In the genomic region with DNA sequence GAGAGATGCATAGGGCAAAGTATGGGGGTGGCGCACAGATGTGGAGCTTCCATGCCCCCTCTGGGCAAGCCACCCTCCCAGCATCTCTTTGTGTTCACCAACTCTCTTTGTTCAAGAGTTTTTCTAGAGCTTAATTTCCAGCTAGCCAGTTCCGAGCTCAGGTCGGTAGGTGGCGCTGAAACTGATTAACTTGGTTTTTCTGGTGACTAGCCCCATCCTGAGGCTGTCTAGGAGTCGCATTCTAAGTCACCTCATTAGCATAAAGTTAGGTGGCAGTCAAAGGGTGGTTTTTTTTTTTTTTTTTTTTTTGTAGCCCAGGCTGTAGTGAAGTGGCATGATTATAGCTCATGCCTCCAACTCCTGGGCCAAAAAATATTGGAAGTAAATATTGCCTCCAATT, we compare ENCODE assay signal across 10 cellular contexts.
DNase-seq lines count a peak whose midpoint lies in the region; ATAC-seq lines count a peak whose summit lies in the region.
"Had no signal": no experiment of that assay in that cellular context is flagged by ENCODE, and none has a peak within 500 bp of the region (broad histone marks: within the 10 kb centered on the region; RNA-seq: fewer than 3 reads in every experiment).

No MANE protein-coding gene starts in this region.

- H3K4me2 ChIP-seq in mesendoderm (ENCODE audit: low read length), result no peak overlapping the region

- H3K9ac ChIP-seq in mesendoderm (ENCODE audit: low read length), result no peak overlapping the region

- no peak overlapping the region for H2BK15ac ChIP-seq in mesendoderm (replicated peaks; ENCODE audit: low read depth)

- H3K23ac ChIP-seq in mesendoderm (ENCODE audit: low read length), result no peak overlapping the region

- no peak overlapping the region for H4K5ac ChIP-seq in mesendoderm (ENCODE audit: low read length)

- H2BK120ac ChIP-seq in mesendoderm (ENCODE audit: low read depth, low read length), result no peak overlapping the region

- no CpG with 5 or more reads among the region's 5 CpGs for WGBS in mesendoderm (ENCODE audit: extremely low coverage, insufficient coverage, low lambda C conversion rate)

- H3K27ac ChIP-seq in mesendoderm (ENCODE audit: low read depth, low read length), result no peak overlapping the region

- no peak overlapping the region for H3K56ac ChIP-seq in mesendoderm (ENCODE audit: low read length)

- H3K4me3 Mint-ChIP-seq in activated naive CD4-positive, alpha-beta T cell treated with anti-CD3 and anti-CD28 coated beads for 36 hours, result no peak overlapping the region

- no peak overlapping the region for H3K27ac Mint-ChIP-seq in activated naive CD4-positive, alpha-beta T cell treated with anti-CD3 and anti-CD28 coated beads for 36 hours
- H3K27ac Mint-ChIP-seq: IgD-negative memory B cell had no signal

- ATAC-seq in GM18858 (IDR thresholded peaks at IDR 0.05; ENCODE audit: unreplicated experiment), result peak; percentile 67

- no peak overlapping the region for H2AK5ac ChIP-seq in mesendoderm (ENCODE audit: low read length)

- H4K8ac ChIP-seq in mesendoderm (ENCODE audit: low read depth, low read length), result no peak overlapping the region

- H3K27me3 Mint-ChIP-seq in activated naive CD4-positive, alpha-beta T cell treated with anti-CD3 and anti-CD28 coated beads for 36 hours (ENCODE audit: low read depth), result peaks cover 2% of the 10 kb centered on the region

- no peaks in the 10 kb centered on the region for H3K36me3 Mint-ChIP-seq in activated naive CD4-positive, alpha-beta T cell treated with anti-CD3 and anti-CD28 coated beads for 36 hours (ENCODE audit: low read depth)
- H3K36me3 Mint-ChIP-seq: IgD-negative memory B cell had no signal

- CTCF ChIA-PET in activated naive CD4-positive, alpha-beta T cell treated with anti-CD3 and anti-CD28 coated beads for 36 hours (lab: Charles Lee), result interaction anchor here (0.6 to 1.1 kb wide), 10 partner anchors 9 to 224 kb away, joined by 3 to 7 read pairs (median 3); no protein-coding TSS in a partner anchor

- H3K79me2 ChIP-seq in mesendoderm (ENCODE audit: control insufficient read depth, insufficient read depth, low read length), result no peaks in the 10 kb centered on the region

- no peak overlapping the region for H3K4me3 ChIP-seq in mesendoderm (ENCODE audit: low read length)
- H3K4me3 ChIP-seq: lung had no signal

- no peak overlapping the region for H3K18ac ChIP-seq in mesendoderm (ENCODE audit: low read length)

- H2BK5ac ChIP-seq in mesendoderm (ENCODE audit: low read length), result no peak overlapping the region

- H3K4me1 Mint-ChIP-seq in activated naive CD4-positive, alpha-beta T cell treated with anti-CD3 and anti-CD28 coated beads for 36 hours (ENCODE audit: low read depth), result no peaks in the 10 kb centered on the region

- H3K9me3 Mint-ChIP-seq in activated naive CD4-positive, alpha-beta T cell treated with anti-CD3 and anti-CD28 coated beads for 36 hours, result no peaks in the 10 kb centered on the region
- H3K9me3 Mint-ChIP-seq: IgD-negative memory B cell had no signal

- no peaks in the 10 kb centered on the region for H3K4me1 ChIP-seq in mesendoderm (ENCODE audit: control insufficient read depth, low read depth, low read length)

- intact Hi-C loops in activated naive CD4-positive, alpha-beta T cell treated with anti-CD3 and anti-CD28 coated beads for 36 hours (cut with micrococcal nuclease), result no loop called here

- no peaks in the 10 kb centered on the region for H3K36me3 ChIP-seq in mesendoderm (ENCODE audit: control insufficient read depth, insufficient read depth, low read length)

- DNase-seq in AML-193 (lab: John Stamatoyannopoulos, UW), result peak; percentile 8 to 28
- peak; percentile 58 for DNase-seq in HT1080 (ENCODE audit: low read depth)
- DNase-seq in activated naive CD4-positive, alpha-beta T cell treated with anti-CD3 and anti-CD28 coated beads for 36 hours, result peak; percentile 66
- peak; percentile 90 for DNase-seq in mesendoderm
- no peak for DNase-seq in hippocampal formation (lab: John Stamatoyannopoulos, UW)
- DNase-seq in NCI-H446 treated with DMSO at 0.1 percent for 48 hours (lab: John Stamatoyannopoulos, UW), result no peak
- DNase-seq in NCI-H2107 (lab: John Stamatoyannopoulos, UW), result no peak

- no peaks in the 10 kb centered on the region for H3K79me1 ChIP-seq in mesendoderm (ENCODE audit: low read length)

- no peaks in the 10 kb centered on the region for H3K27me3 ChIP-seq in mesendoderm (ENCODE audit: insufficient read depth, low read length, poor library complexity)

- no peak overlapping the region for H3K4ac ChIP-seq in mesendoderm (ENCODE audit: low read depth, low read length)

Comparison
In these comparisons a context has a peak if more than half of its experiments do, and no peak if none do; other contexts are left out.
1. DNase-seq: peak in AML-193 (2 of 2), HT1080 (single experiment), activated naive CD4-positive, alpha-beta T cell treated with anti-CD3 and anti-CD28 coated beads for 36 hours (single experiment) and mesendoderm (single experiment); none in hippocampal formation (0 of 2), NCI-H446 treated with DMSO at 0.1 percent for 48 hours (single experiment) and NCI-H2107 (single experiment).